Comparison of ENCODE assay signal across 25 cellular contexts in the genomic region with DNA sequence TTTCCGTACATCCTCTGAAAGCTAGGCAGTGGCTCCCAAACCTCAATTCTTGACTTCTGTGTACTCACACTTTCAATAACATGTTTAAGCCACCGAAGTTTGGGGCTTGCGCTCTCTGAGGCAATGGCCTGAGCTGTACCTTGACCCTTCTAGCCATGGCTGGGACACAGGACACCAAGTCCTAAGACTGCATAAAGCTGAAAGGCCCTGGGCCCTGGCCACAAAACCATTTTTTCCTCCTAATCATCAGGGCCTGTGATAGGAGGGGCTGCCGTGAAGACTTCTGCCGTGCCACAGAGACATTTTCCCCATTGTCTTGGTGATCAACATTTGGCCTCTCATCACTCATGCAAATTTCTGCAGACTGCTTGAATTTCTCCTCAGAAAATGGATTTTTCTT.
"Had no signal": no experiment of that assay in that cellular context is flagged by ENCODE, and none has a peak within 500 bp of the region (broad histone marks: within the 10 kb centered on the region; RNA-seq: fewer than 3 reads in every experiment).

No MANE protein-coding gene starts in this region.

- H3K36me3 ChIP-seq: colonic mucosa, esophagus squamous epithelium, gastrocnemius medialis, heart right ventricle, left lung, lower lobe of right lung had no signal

- H3K27ac ChIP-seq: colonic mucosa, epithelial cell of prostate, esophagus squamous epithelium, gastrocnemius medialis, heart right ventricle, left lung, lower lobe of right lung had no signal

- H3K4me3 ChIP-seq: colonic mucosa, esophagus squamous epithelium, gastrocnemius medialis, heart right ventricle, left lung, lower lobe of right lung, mucosa of descending colon had no signal

- ATAC-seq: effector memory CD8-positive, alpha-beta T cell; esophagus mucosa; gastrocnemius medialis; heart right ventricle; left cardiac atrium; left lung; left ventricle myocardium superior; lower lobe of right lung; mucosa of descending colon had no signal

- H3K9me3 ChIP-seq: colonic mucosa, gastrocnemius medialis, lower lobe of right lung, mucosa of descending colon had no signal

- H3K4me1 ChIP-seq: colonic mucosa, esophagus squamous epithelium, gastrocnemius medialis, heart right ventricle, left lung, lower lobe of right lung had no signal

- DNase-seq: colonic mucosa; cortex of kidney; effector CD8-positive, alpha-beta T cell; effector memory CD8-positive, alpha-beta T cell; endodermal cell; erythroblast; esophagus squamous epithelium; foreskin fibroblast; foreskin melanocyte; gastrocnemius medialis; glutamatergic neuron; head of caudate nucleus; heart right ventricle; hippocampal formation; left cardiac atrium; left lung; left ventricle myocardium superior; lower lobe of right lung; mesenchymal stem cell; mucosa of descending colon had no signal

- FAIRE-seq: endometrium, islet of Langerhans, keratinocyte had no signal

- H3K27me3 ChIP-seq: colonic mucosa, esophagus squamous epithelium, gastrocnemius medialis, heart right ventricle, left lung had no signal
